ENCODE assay signal across 21 cellular contexts in the genomic region with DNA sequence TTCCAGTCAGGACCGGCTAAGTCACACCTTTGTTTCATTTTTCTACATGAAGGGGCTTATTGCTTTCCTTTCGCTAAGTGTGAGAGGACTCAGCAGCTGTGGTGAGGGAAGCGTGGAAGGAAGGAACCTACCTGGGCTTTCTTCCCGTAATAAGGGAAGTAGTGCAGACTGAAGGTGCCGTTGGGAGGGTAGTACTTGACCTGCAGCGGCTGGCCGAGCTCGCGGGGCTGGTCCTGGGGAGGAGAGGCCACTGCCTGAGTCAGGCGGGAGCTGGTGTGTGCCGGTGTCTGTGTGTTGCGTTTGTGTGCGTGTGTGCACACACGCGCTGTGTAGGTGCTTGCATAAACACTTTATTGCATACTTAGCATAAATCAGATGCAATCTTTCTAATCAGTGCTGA. TPM values are rescaled to one million over a fixed set of nuclear protein-coding genes. Genes with fewer than 3 reads are reported as not detected.
DNase-seq lines count a peak whose midpoint lies in the region; ATAC-seq, FAIRE-seq and TF ChIP-seq lines count a peak whose summit lies in the region.
"Had no signal": no experiment of that assay in that cellular context is flagged by ENCODE, and none has a peak within 500 bp of the region (broad histone marks: within the 10 kb centered on the region; RNA-seq: fewer than 3 reads in every experiment).

No MANE protein-coding gene starts in this region.

- TF ChIP-seq EP300 in A549 (IDR thresholded peaks at IDR 0.05): no peak

- no peak overlapping the region for H3K4me2 ChIP-seq in A549

- peaks cover 5% of the 10 kb centered on the region; the same call in 1 of the 3 replicates for H3K9me3 ChIP-seq in A549
- H3K9me3 ChIP-seq: adrenal gland, tibial nerve had no signal

- intact Hi-C loops in posterior vena cava (cut with DNase I): no loop called here

- H3K4me1 ChIP-seq in A549: peaks cover 9% of the 10 kb centered on the region
- no peaks in the 10 kb centered on the region for H3K4me1 ChIP-seq in foreskin keratinocyte

- no peak for TF ChIP-seq RAD21 in A549 (conservative IDR thresholded peaks at IDR 0.05 in 1 of 2, IDR thresholded peaks at IDR 0.05 in 1 of 2)

- TF ChIP-seq CTCF in A549 (IDR thresholded peaks at IDR 0.05) (no peak), C4-2B (conservative IDR thresholded peaks at IDR 0.05) (no peak), foreskin keratinocyte (conservative IDR thresholded peaks at IDR 0.05) (no peak)

- no peak for DNase-seq in A549 (ENCODE audit: low read depth in 1 of 2, low spot score in 1 of 2)
- peak; percentile 10 to 17 for DNase-seq in foreskin keratinocyte
- peak; percentile 48 for DNase-seq in posterior vena cava (ENCODE audit: low spot score)
- no peak for DNase-seq in middle frontal gyrus (ENCODE audit: extremely low spot score, low spot score)
- no peak for DNase-seq in NCI-H187 treated with DMSO at 0.1 percent for 48 hours (lab: John Stamatoyannopoulos, UW)
- DNase-seq: activated CD4-positive, alpha-beta T cell treated with anti-CD3 and anti-CD28 coated beads for 4 hours; foreskin melanocyte; midbrain; NCI-H1105; NCI-H526; nephron progenitor cell; stimulated activated naive CD4-positive, alpha-beta T cell treated with Interleukin-2 at 50 U/mL for 16 hours had no signal

- WGBS in A549 (ENCODE audit: missing lambda C conversion rate): 85% methylated on average over 11 of the region's 15 CpGs

- no peak overlapping the region for H3K27ac ChIP-seq in A549
- H3K27ac ChIP-seq in C4-2B: 0 out of 2 replicates have a peak overlapping the region, but pooled peaks have one; percentile 17
- H3K27ac ChIP-seq in foreskin keratinocyte: no peak overlapping the region
- H3K27ac ChIP-seq: adrenal gland, RWPE1, tibial nerve had no signal

- ATAC-seq in A549 (no peak), foreskin keratinocyte (no peak), GM21576 (IDR thresholded peaks at IDR 0.05; ENCODE audit: unreplicated experiment) (no peak)

- peaks cover 28% of the 10 kb centered on the region for H3K27me3 ChIP-seq in foreskin keratinocyte
- H3K27me3 ChIP-seq: adrenal gland, tibial nerve had no signal

- POLR2A ChIA-PET in A549 (lab: Yijun Ruan, JAX): no interaction called here

- no peak for TF ChIP-seq POLR2A in A549 (IDR thresholded peaks at IDR 0.05; ENCODE audit: low read length)

- CTCF ChIA-PET in A549 (lab: Yijun Ruan, JAX): interaction anchor here (1.2 to 1.4 kb wide), 2 partner anchors 11 to 29 kb away, joined by 3 read pairs; no protein-coding TSS in a partner anchor

- H3K4me3 ChIP-seq in A549: no peak overlapping the region
- H3K4me3 ChIP-seq: adrenal gland, tibial nerve had no signal

- no peak for FAIRE-seq in A549 (lab: Jason Lieb, UNC)

TF ChIP-seq in A549, 52 proteins besides CTCF, POLR2A, EP300 and RAD21:
- TF ChIP-seq FOSL2 (IDR thresholded peaks at IDR 0.05): no peak
- no peak for TF ChIP-seq FOSL2 (CRISPR knock-in tag; IDR thresholded peaks at IDR 0.05)
- peak; percentile 35 for TF ChIP-seq MAFK (IDR thresholded peaks at IDR 0.05; ENCODE audit: partially characterized antibody)
TF ChIP-seq in A549: peak in this region for 1.

RNA-seq across cellular contexts. Expression of gene ATP4B, which starts 7.7 kb away (rescaled TPM):
- not detected in 2 replicates for polyA plus RNA-seq in A549 (2011; rRNA removed)
- not detected in 2 replicates for polyA plus RNA-seq in A549 (2012; cell fraction: cytosol; rRNA removed)
- not detected in 2 replicates for polyA plus RNA-seq in A549 (2012; cell fraction: nucleus; rRNA removed)
- polyA plus RNA-seq in A549 (2017; fragmentation: RNase III; extraction: RNeasy Plus Mini Kit Qiagen cat#74134 plus additional on column Dnase treatment): not detected in 3 replicates
- polyA minus RNA-seq in A549 (2011; rRNA and poly(A)+ RNA removed): not detected in 2 replicates
- not detected in 2 replicates for total RNA-seq in foreskin keratinocyte
- not detected in 2 replicates for polyA plus RNA-seq in foreskin keratinocyte
- total RNA-seq in posterior vena cava: not detected
- total RNA-seq: adrenal gland, epithelial cell of proximal tubule, kidney epithelial cell, LHCN-M2, skeletal muscle tissue, tibial nerve had no signal
- polyA plus RNA-seq: adrenal gland had no signal

RNA-seq across cellular contexts. Expression of gene GRK1, which starts 16.7 kb away (rescaled TPM):
- polyA plus RNA-seq in A549 (2011; rRNA removed) (not detected in 2 replicates), A549 (2017; fragmentation: RNase III; extraction: RNeasy Plus Mini Kit Qiagen cat#74134 plus additional on column Dnase treatment) (not detected in 3 replicates), foreskin keratinocyte (not detected in 2 replicates)
- not detected in 2 replicates for polyA plus RNA-seq in A549 (2012; cell fraction: cytosol; rRNA removed)
- polyA plus RNA-seq in A549 (2012; cell fraction: nucleus; rRNA removed): not detected in 2 replicates
- not detected in 2 replicates for polyA minus RNA-seq in A549 (2011; rRNA and poly(A)+ RNA removed)
- total RNA-seq in foreskin keratinocyte (not detected in 2 replicates), posterior vena cava (not detected)
- total RNA-seq: kidney epithelial cell, LHCN-M2, skeletal muscle tissue, tibial nerve had no signal

Comparison
In these comparisons a context has a peak if more than half of its experiments do, and no peak if none do; other contexts are left out.
1. DNase-seq: peak in foreskin keratinocyte (2 of 2) and posterior vena cava (single experiment); none in A549 (0 of 2), middle frontal gyrus (single experiment) and NCI-H187 treated with DMSO at 0.1 percent for 48 hours (single experiment).